Comparison of ENCODE assay signal across 8 cellular contexts in the genomic region with DNA sequence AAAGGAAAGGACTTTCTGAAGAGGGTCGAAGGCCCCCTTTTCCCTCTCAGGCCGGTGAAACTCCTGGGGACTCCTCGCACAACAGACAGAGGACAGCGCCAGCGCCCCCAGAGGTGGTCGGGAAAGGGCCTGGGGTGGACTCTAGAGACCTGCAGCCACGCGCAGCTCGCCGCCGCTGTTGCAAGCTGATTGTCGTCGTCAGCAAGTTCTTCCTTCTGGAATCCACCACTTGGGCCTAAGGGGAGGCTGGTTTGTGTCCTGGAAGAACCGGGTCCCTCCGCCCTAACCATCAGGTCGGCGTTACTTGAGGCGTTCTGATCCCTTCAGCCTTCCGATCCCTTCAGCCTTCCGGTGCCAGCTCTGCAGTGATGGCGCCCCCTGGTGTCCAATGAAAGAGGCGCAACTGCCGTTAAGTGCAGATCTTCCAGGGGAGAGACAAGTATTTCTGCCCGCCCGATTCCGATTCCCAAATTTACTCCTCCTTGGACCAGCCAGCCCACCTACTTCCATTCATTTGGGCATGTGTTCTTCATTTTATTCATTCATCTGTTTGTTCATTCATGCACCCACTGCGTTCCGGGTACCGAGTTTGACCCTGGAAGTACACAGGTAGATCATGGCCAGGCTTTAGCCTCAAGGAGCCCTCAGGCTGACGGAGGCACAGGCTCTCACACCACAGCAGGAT.
A peak's percentile ranks its signal among the peaks of the same experiment; 100 is the strongest.
DNase-seq lines count a peak whose midpoint lies in the region; ATAC-seq and TF ChIP-seq lines count a peak whose summit lies in the region.

No MANE protein-coding gene starts in this region.

- H3K36me3 ChIP-seq in iPS-20b (ENCODE audit: insufficient read depth, low read depth, low read length) = no peaks in the 10 kb centered on the region
- H3K36me3 ChIP-seq in smooth muscle cell (ENCODE audit: low read depth) = no peaks in the 10 kb centered on the region

- peak; percentile 7 for DNase-seq in NCI-H1694 treated with DMSO at 0.1 percent for 48 hours (lab: John Stamatoyannopoulos, UW)
- no peak for DNase-seq in NCI-H1694 (lab: John Stamatoyannopoulos, UW)
- DNase-seq in NCI-H1930 (lab: John Stamatoyannopoulos, UW) = peak; percentile 17 to 57
- DNase-seq in MCF 10A (ENCODE audit: unreplicated experiment) = peak; percentile 62
- DNase-seq in smooth muscle cell (lab: John Stamatoyannopoulos, UW; ENCODE audit: unreplicated experiment) = peak; percentile 38

- TF ChIP-seq CTCF in VCaP (conservative IDR thresholded peaks at IDR 0.05) (peak; percentile 98), MCF 10A (IDR thresholded peaks at IDR 0.05; ENCODE audit: unreplicated experiment) (peak; percentile 83), smooth muscle cell (IDR thresholded peaks at IDR 0.05; ENCODE audit: borderline replicate concordance, insufficient read depth, poor library complexity, severe bottlenecking) (peak; percentile 83)

- H3K36me3 Mint-ChIP-seq in MCF 10A (ENCODE audit: insufficient read depth, unreplicated experiment) = no peaks in the 10 kb centered on the region

- no TSS peak for BruUV-seq in MCF 10A (replicated peaks; lab: Mats Ljungman, UMichigan)

- H3K9ac ChIP-seq in iPS-20b (ENCODE audit: low read depth, low read length) (peak overlapping the region; percentile 73), smooth muscle cell (ENCODE audit: low read depth) (no peak overlapping the region)

- H3K4me3 ChIP-seq in iPS-20b (ENCODE audit: low read length) = peak overlapping the region; percentile 79
- peak overlapping the region; percentile 12 for H3K4me3 ChIP-seq in smooth muscle cell

- CTCF ChIA-PET in MCF 10A (lab: Yijun Ruan, JAX) = interaction anchor here (0.5 to 7.5 kb wide), 24 partner anchors 10 to 432 kb away, joined by 3 to 103 read pairs (median 4); no protein-coding TSS in a partner anchor

- no peak overlapping the region for H3K4me3 Mint-ChIP-seq in MCF 10A (ENCODE audit: unreplicated experiment)

- H3K27me3 ChIP-seq in iPS-20b (ENCODE audit: insufficient read depth, low read length) (peaks cover 26% of the 10 kb centered on the region), smooth muscle cell (ENCODE audit: low read depth) (peaks cover 21% of the 10 kb centered on the region)

- no peak overlapping the region for H3K27ac Mint-ChIP-seq in MCF 10A (ENCODE audit: low read depth, unreplicated experiment)

- H3K9me3 Mint-ChIP-seq in MCF 10A (ENCODE audit: unreplicated experiment) = peaks cover 7% of the 10 kb centered on the region

- no peaks in the 10 kb centered on the region for H4K20me1 ChIP-seq in smooth muscle cell (ENCODE audit: low read depth)

- peaks cover 69% of the 10 kb centered on the region for H3K27me3 Mint-ChIP-seq in MCF 10A (ENCODE audit: insufficient read depth, unreplicated experiment)

- H3K4me2 ChIP-seq in smooth muscle cell = peak overlapping the region; percentile 78

- intact Hi-C loops in MCF 10A (cut with micrococcal nuclease) = loop anchor here (1.0 kb wide), 2 partner anchors 321 to 395 kb away; no protein-coding TSS in a partner anchor

- H3K4me1 Mint-ChIP-seq in MCF 10A (ENCODE audit: insufficient read depth, unreplicated experiment) = no peaks in the 10 kb centered on the region

- H3K4me1 ChIP-seq in iPS-20b (ENCODE audit: insufficient read depth, low read length) (no peaks in the 10 kb centered on the region), smooth muscle cell (ENCODE audit: low read depth) (no peaks in the 10 kb centered on the region)

- POLR2A ChIA-PET in MCF 10A (lab: Yijun Ruan, JAX) = interaction anchor here (0.6 kb wide), 1 partner anchor 427 kb away, joined by 3 read pairs; no protein-coding TSS in a partner anchor

- no peaks in the 10 kb centered on the region for H3K79me2 ChIP-seq in smooth muscle cell (ENCODE audit: low read depth)

- no peak for ATAC-seq in HG02678 (IDR thresholded peaks at IDR 0.05; ENCODE audit: unreplicated experiment)

- peak overlapping the region; percentile 91 for H2AFZ ChIP-seq in smooth muscle cell (ENCODE audit: low read depth)

- 13% methylated on average over 29 of the region's 30 CpGs for WGBS in smooth muscle cell (ENCODE audit: low lambda C conversion rate)

- H3K27ac ChIP-seq in VCaP = no peak overlapping the region
- no peak overlapping the region for H3K27ac ChIP-seq in iPS-20b (ENCODE audit: low read length)
- H3K27ac ChIP-seq in smooth muscle cell (ENCODE audit: low read depth) = no peak overlapping the region

- no peaks in the 10 kb centered on the region for H3F3A ChIP-seq in smooth muscle cell (ENCODE audit: low read depth)

- H3K9me3 ChIP-seq in iPS-20b (ENCODE audit: insufficient read depth, low read depth, low read length) = peaks cover 2% of the 10 kb centered on the region; the same call in 1 of the 2 replicates
- no peaks in the 10 kb centered on the region for H3K9me3 ChIP-seq in smooth muscle cell (replicated peaks; ENCODE audit: low read depth)
